In genomic region chrX:36908801-36909403, GRCh38 we compare ENCODE assay signal across 9 cellular contexts.
A peak's percentile ranks its signal among the peaks of the same experiment; 100 is the strongest.
DNase-seq lines count a peak whose midpoint lies in the region; ATAC-seq and TF ChIP-seq lines count a peak whose summit lies in the region.
"Had no signal": no experiment of that assay in that cellular context is flagged by ENCODE, and none has a peak within 500 bp of the region (broad histone marks: within the 10 kb centered on the region; RNA-seq: fewer than 3 reads in every experiment).

No MANE protein-coding gene starts in this region.

- no peaks in the 10 kb centered on the region for H3K27me3 ChIP-seq in Panc1 (ENCODE audit: control insufficient read depth, insufficient read depth, low read length)
- H3K27me3 ChIP-seq in tibial nerve: no peaks in the 10 kb centered on the region

- no peaks in the 10 kb centered on the region for H3K4me1 ChIP-seq in Panc1 (ENCODE audit: control insufficient read depth, insufficient read depth, low read length)
- no peaks in the 10 kb centered on the region for H3K4me1 ChIP-seq in tibial nerve

- no peaks in the 10 kb centered on the region for H3K36me3 Mint-ChIP-seq in activated naive CD4-positive, alpha-beta T cell treated with anti-CD3 and anti-CD28 coated beads, Interleukin-2, amount 50 U/mL, for 72 hours

- CTCF ChIA-PET in Panc1 (lab: Charles Lee): no interaction called here

- H3K9me3 Mint-ChIP-seq in activated naive CD4-positive, alpha-beta T cell treated with anti-CD3 and anti-CD28 coated beads, Interleukin-2, amount 50 U/mL, for 72 hours: no peaks in the 10 kb centered on the region

- intact Hi-C loops in Panc1 (cut with micrococcal nuclease; ENCODE audit: unreplicated experiment): no loop called here

- DNase-seq in NCI-H345 (lab: John Stamatoyannopoulos, UW) (peak; percentile 4), NCI-H345 treated with DMSO at 0.1 percent for 48 hours (lab: John Stamatoyannopoulos, UW; ENCODE audit: unreplicated experiment) (no peak), Panc1 (ENCODE audit: low read depth, low spot score) (no peak), fibroblast of peridontal ligament (ENCODE audit: extremely low read depth) (peak; percentile 35), tibial nerve (ENCODE audit: low spot score in 2 of 2) (no peak)
- DNase-seq in activated naive CD4-positive, alpha-beta T cell treated with anti-CD3 and anti-CD28 coated beads, Interleukin-2, amount 50 U/mL, for 72 hours (ENCODE audit: low spot score in 2 of 2): no peak

- in situ Hi-C loops in Panc1 (cut with HindIII; ENCODE audit: low pct_unique_long_range_greater_than_20kb, low sequenced_read_pairs): no loop called here

- H3K27ac Mint-ChIP-seq in activated naive CD4-positive, alpha-beta T cell treated with anti-CD3 and anti-CD28 coated beads, Interleukin-2, amount 50 U/mL, for 72 hours: no peak overlapping the region

- TF ChIP-seq CTCF in Panc1 (IDR thresholded peaks at IDR 0.05): peak; percentile 54; the same call in 1 of the 2 replicates
- peak in 4 of 5 experiments; percentile 11 to 35 (median 24) for TF ChIP-seq CTCF in tibial nerve (IDR thresholded peaks at IDR 0.05)

- WGBS in tibial nerve, 2 donors: 38 to 42% methylated on average over 2 of the region's 2 CpGs

- TF ChIP-seq POLR2A in tibial nerve (IDR thresholded peaks at IDR 0.05): no peak

- H3K36me3 ChIP-seq in Panc1 (ENCODE audit: control insufficient read depth, insufficient read depth, low read length) (no peaks in the 10 kb centered on the region), tibial nerve (no peaks in the 10 kb centered on the region)
- H3K36me3 ChIP-seq: BLaER1 treated with 17β-estradiol and CSF1 and Interleukin-3, amounts not matched to agents 10 nM and 100 nM had no signal

- POLR2A ChIA-PET in Panc1 (lab: Charles Lee): no interaction called here

- no TSS peak for BruUV-seq in Panc1 (replicated peaks; lab: Mats Ljungman, UMichigan)

- H3K9me3 ChIP-seq in Panc1 (ENCODE audit: control insufficient read depth, insufficient read depth, low read depth, low read length) (no peaks in the 10 kb centered on the region), tibial nerve (no peaks in the 10 kb centered on the region)

- H3K27ac ChIP-seq in Panc1 (ENCODE audit: low read length): no peak overlapping the region
- no peak overlapping the region for H3K27ac ChIP-seq in tibial nerve
- H3K27ac ChIP-seq: BLaER1 treated with 17β-estradiol and CSF1 and Interleukin-3, amounts not matched to agents 10 nM and 100 nM had no signal

- TF ChIP-seq EP300 in tibial nerve (IDR thresholded peaks at IDR 0.05): no peak

- ATAC-seq in HG03520 (IDR thresholded peaks at IDR 0.05; ENCODE audit: unreplicated experiment) (peak; percentile 85), Panc1 (no peak), GM19455 (IDR thresholded peaks at IDR 0.05; ENCODE audit: unreplicated experiment) (no peak)
- no peak for ATAC-seq in activated naive CD4-positive, alpha-beta T cell treated with anti-CD3 and anti-CD28 coated beads, Interleukin-2, amount 50 U/mL, for 72 hours

- no peak overlapping the region for H3K4me3 ChIP-seq in Panc1 (ENCODE audit: low read depth in 2 of 2, low read length in 2 of 2)
- H3K4me3 ChIP-seq in tibial nerve: no peak overlapping the region
- H3K4me3 ChIP-seq: BLaER1 treated with 17β-estradiol and CSF1 and Interleukin-3, amounts not matched to agents 10 nM and 100 nM had no signal

Comparison
In these comparisons a context has a peak if more than half of its experiments do, and no peak if none do; other contexts are left out.
1. DNase-seq: peak in NCI-H345 (single experiment) and fibroblast of peridontal ligament (single experiment); none in NCI-H345 treated with DMSO at 0.1 percent for 48 hours (single experiment), Panc1 (single experiment), tibial nerve (0 of 2) and activated naive CD4-positive, alpha-beta T cell treated with anti-CD3 and anti-CD28 coated beads, Interleukin-2, amount 50 U/mL, for 72 hours (0 of 2).